1 cellular context compared by ENCODE assay signal in the genomic region with DNA sequence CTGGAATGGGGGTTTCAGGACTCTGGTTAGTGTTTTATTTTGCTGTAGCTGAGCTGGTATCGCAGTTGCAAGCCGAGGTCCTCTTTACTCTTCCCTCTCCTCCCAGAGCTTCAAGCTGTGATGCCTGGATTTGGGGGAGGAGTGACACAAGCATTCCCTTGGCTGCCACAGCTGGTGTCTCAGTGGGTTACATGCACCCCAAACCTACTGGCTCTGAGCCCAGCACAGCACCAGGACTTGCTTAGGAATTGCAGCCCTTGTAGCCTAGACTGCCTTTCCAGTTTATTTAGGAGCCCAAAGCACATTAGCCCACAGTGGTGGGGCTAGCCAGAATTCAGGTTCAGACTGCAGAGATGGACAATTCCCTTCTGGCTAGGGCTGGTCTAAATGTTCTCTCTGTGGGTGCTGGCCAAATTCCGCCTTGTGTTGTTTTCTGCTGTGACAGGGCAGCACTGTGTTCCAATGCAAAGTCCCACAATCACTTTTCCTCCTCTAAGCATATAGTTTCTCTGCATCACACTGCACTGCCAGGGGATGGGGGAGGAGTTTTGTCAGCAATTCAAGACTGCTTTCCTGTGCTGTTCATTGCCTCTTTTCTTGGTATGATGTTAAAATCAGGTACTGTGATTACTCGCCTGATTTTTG.
TF ChIP-seq lines count a peak whose summit lies in the region.

No MANE protein-coding gene starts in this region.

TF ChIP-seq in H1, 55 proteins besides CTCF, POLR2A, EP300 and RAD21 (continued from another document):
- TF ChIP-seq CHD7 (IDR thresholded peaks at IDR 0.05; ENCODE audit: insufficient replicate concordance, low read length) (no peak), NRF1 (IDR thresholded peaks at IDR 0.05; ENCODE audit: low read depth, low read length) (no peak), JUN (IDR thresholded peaks at IDR 0.05; ENCODE audit: low read depth, low read length) (no peak), BACH1 (IDR thresholded peaks at IDR 0.05; ENCODE audit: low read length) (no peak), ASH2L (IDR thresholded peaks at IDR 0.05; ENCODE audit: low read length) (no peak), BCL11A (IDR thresholded peaks at IDR 0.05; ENCODE audit: low read depth in 2 of 2, low read length in 2 of 2) (no peak)
